1 cellular context compared by ENCODE assay signal in genomic region chr13:43441464-43441863, GRCh38.
TF ChIP-seq lines count a peak whose summit lies in the region.

No MANE protein-coding gene starts in this region.

TF ChIP-seq in WTC11, 78 proteins besides CTCF, POLR2A, EP300 and RAD21 (continued from another document):
- TF ChIP-seq ZSCAN18 (CRISPR knock-in tag; IDR thresholded peaks at IDR 0.05) (no peak), TP53 (CRISPR knock-in tag; IDR thresholded peaks at IDR 0.05) (no peak), ELF4 (CRISPR knock-in tag; IDR thresholded peaks at IDR 0.05; ENCODE audit: low read depth) (no peak), HMGXB4 (CRISPR knock-in tag; IDR thresholded peaks at IDR 0.05) (no peak), OVOL2 (CRISPR knock-in tag; IDR thresholded peaks at IDR 0.05; ENCODE audit: borderline replicate concordance) (no peak), CDX4 (CRISPR knock-in tag; IDR thresholded peaks at IDR 0.05; ENCODE audit: borderline replicate concordance) (no peak), ATF3 (CRISPR knock-in tag; conservative IDR thresholded peaks at IDR 0.05) (no peak)
